Comparison of ENCODE assay signal across 7 cellular contexts in the genomic region with DNA sequence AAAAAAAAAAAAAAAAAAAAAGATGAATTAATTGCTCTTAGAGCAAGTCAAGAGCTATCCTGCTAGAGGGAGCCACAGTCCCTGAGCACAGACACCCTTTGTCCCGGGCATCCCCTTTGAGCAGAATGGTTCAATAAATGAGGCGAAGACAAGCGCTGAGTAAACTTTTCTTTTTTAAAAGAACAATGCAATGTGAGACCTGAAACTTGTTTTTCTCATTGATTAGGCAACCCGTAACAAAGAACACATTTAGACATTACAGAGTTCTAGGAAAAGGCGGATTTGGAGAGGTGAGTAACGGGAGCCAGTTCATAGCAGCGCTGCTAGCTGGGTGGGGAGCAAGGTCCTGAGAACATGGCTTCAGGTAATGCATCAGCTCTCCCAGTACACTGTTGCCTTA. TPM values are rescaled to one million over a fixed set of nuclear protein-coding genes. Genes with fewer than 3 reads are reported as not detected.
DNase-seq lines count a peak whose midpoint lies in the region; ATAC-seq, FAIRE-seq and TF ChIP-seq lines count a peak whose summit lies in the region.

No MANE protein-coding gene starts in this region.

- TF ChIP-seq RAD21 in K562 (CRISPR knock-in tag; conservative IDR thresholded peaks at IDR 0.05 in 1 of 2, IDR thresholded peaks at IDR 0.05 in 1 of 2) = peak in 1 of 2 experiments; percentile 27; a peak in 1 of 4 replicates

- no TSS peak for BruUV-seq in K562 (replicated peaks; lab: Mats Ljungman, UMichigan)

- H2AK5ac ChIP-seq in mesendoderm (ENCODE audit: low read length) = no peak overlapping the region

- H3K4me3 ChIP-seq in K562 = no peak overlapping the region
- H3K4me3 ChIP-seq in mesendoderm (ENCODE audit: low read length) = no peak overlapping the region

- DNase-seq in GM10266 (ENCODE audit: extremely low spot score) = peak; percentile 58
- DNase-seq in KBM-7 = peak; percentile 10
- DNase-seq in K562 (ENCODE audit: extremely low read depth in 1 of 4, low spot score in 3 of 4) = peak in 2 of 4 experiments; percentile 38 to 50
- DNase-seq in mesendoderm = peak; percentile 57
- no peak for DNase-seq in GM19239 (ENCODE audit: insufficient read length, low spot score)
- no peak for DNase-seq in posterior vena cava (ENCODE audit: low spot score)

- peaks cover 29 to 42% of the 10 kb centered on the region in 2 experiments; a peak in 4 of 5 replicates for H3K27me3 ChIP-seq in K562 (ENCODE audit: control insufficient read depth in 2 of 2, insufficient read depth in 2 of 2, low read length in 2 of 2)
- H3K27me3 ChIP-seq in mesendoderm (ENCODE audit: insufficient read depth, low read length, poor library complexity) = no peaks in the 10 kb centered on the region

- no peak overlapping the region for H2BK120ac ChIP-seq in mesendoderm (ENCODE audit: low read depth, low read length)

- no peak overlapping the region for H2BK5ac ChIP-seq in mesendoderm (ENCODE audit: low read length)

- H3K4me1 ChIP-seq in K562 (replicated peaks in 1 of 2; ENCODE audit: control insufficient read depth in 2 of 2, insufficient read depth in 2 of 2, low read length in 2 of 2) (peaks cover 0 to 5% of the 10 kb centered on the region in 2 experiments; a peak in 3 of 5 replicates), mesendoderm (ENCODE audit: control insufficient read depth, low read depth, low read length) (no peaks in the 10 kb centered on the region)

- ATAC-seq in K562 (peak; percentile 87), GM21381 (IDR thresholded peaks at IDR 0.05; ENCODE audit: unreplicated experiment) (no peak)

- H4K20me1 ChIP-seq in K562 (replicated peaks; ENCODE audit: control insufficient read depth, insufficient read depth, low read length) = no peaks in the 10 kb centered on the region; the same call in 1 of the 2 replicates

- H4K8ac ChIP-seq in mesendoderm (ENCODE audit: low read depth, low read length) = no peak overlapping the region

- no peak for TF ChIP-seq EP300 in K562 (IDR thresholded peaks at IDR 0.05; ENCODE audit: low read length)

- no peaks in the 10 kb centered on the region for H3K79me1 ChIP-seq in mesendoderm (ENCODE audit: low read length)

- H3K23ac ChIP-seq in mesendoderm (ENCODE audit: low read length) = no peak overlapping the region

- no peak overlapping the region for H3K56ac ChIP-seq in mesendoderm (ENCODE audit: low read length)

- H3K4ac ChIP-seq in mesendoderm (ENCODE audit: low read depth, low read length) = no peak overlapping the region

- H3K36me3 ChIP-seq in K562 (ENCODE audit: control insufficient read depth, insufficient read depth, low read length) (no peaks in the 10 kb centered on the region), mesendoderm (ENCODE audit: control insufficient read depth, insufficient read depth, low read length) (no peaks in the 10 kb centered on the region)

- H3K9me1 ChIP-seq in K562 (ENCODE audit: control insufficient read depth, insufficient read depth, low read length) = peaks cover 3% of the 10 kb centered on the region

- H3K27ac ChIP-seq in K562 (ENCODE audit: extremely low read depth, low read depth, low read length) = no peak overlapping the region
- H3K27ac ChIP-seq in mesendoderm (ENCODE audit: low read depth, low read length) = no peak overlapping the region

- H3K9ac ChIP-seq in K562 (ENCODE audit: insufficient read depth in 1 of 2, low read depth in 2 of 2, low read length in 2 of 2) = no peak overlapping the region
- H3K9ac ChIP-seq in mesendoderm (ENCODE audit: low read length) = no peak overlapping the region

- no peaks in the 10 kb centered on the region for H3K9me3 ChIP-seq in K562 (replicated peaks; ENCODE audit: control insufficient read depth, insufficient read depth, low read depth, low read length)

- in situ Hi-C loops in KBM-7 (cut with MboI; ENCODE audit: low pct_unique_long_range_greater_than_20kb, low sequenced_read_pairs) (no loop called here), K562 (cut with MboI) (no loop called here)

- peak; percentile 38 for TF ChIP-seq CTCF in GM10266 (IDR thresholded peaks at IDR 0.05; ENCODE audit: control insufficient read depth, insufficient read depth, low read depth, missing control alignments)
- TF ChIP-seq CTCF in K562 (IDR thresholded peaks at IDR 0.05 in 2 of 3, conservative IDR thresholded peaks at IDR 0.05 in 1 of 3; ENCODE audit: insufficient read depth in 2 of 3, low read depth in 1 of 3, low read length in 3 of 3) = peak; percentile 17 to 50 (median 48); a peak in 3 of 6 replicates

- POLR2A ChIA-PET in K562 (lab: Yijun Ruan, JAX) = interaction anchor here (0.7 to 0.8 kb wide), 3 partner anchors 29 to 621 kb away, joined by 3 to 5 read pairs (median 3); no protein-coding TSS in a partner anchor

- H3K4me2 ChIP-seq in K562 (ENCODE audit: insufficient read depth, low read length) (no peak overlapping the region), mesendoderm (ENCODE audit: low read length) (no peak overlapping the region)

- no peak for TF ChIP-seq POLR2A in K562 (conservative IDR thresholded peaks at IDR 0.05)

- H2BK15ac ChIP-seq in mesendoderm (replicated peaks; ENCODE audit: low read depth) = no peak overlapping the region

- no peak overlapping the region for H2AFZ ChIP-seq in K562 (ENCODE audit: low read depth, low read length)

- no peak for FAIRE-seq in K562 (lab: Jason Lieb, UNC)
- no peak for FAIRE-seq in GM19239 (lab: Jason Lieb, UNC)

- H3K79me2 ChIP-seq in K562 (ENCODE audit: control insufficient read depth, insufficient read depth, low read length) = no peaks in the 10 kb centered on the region
- H3K79me2 ChIP-seq in mesendoderm (ENCODE audit: control insufficient read depth, insufficient read depth, low read length) = no peaks in the 10 kb centered on the region

- 2% methylated on average over 7 of the region's 7 CpGs for WGBS in K562 (ENCODE audit: insufficient coverage, low coverage, missing lambda C conversion rate)
- WGBS in mesendoderm (ENCODE audit: extremely low coverage, insufficient coverage, low lambda C conversion rate) = no CpG with 5 or more reads among the region's 7 CpGs

- CTCF ChIA-PET in K562 (lab: Yijun Ruan, JAX; ENCODE audit: low intra/inter-chr PET ratio) = no interaction called here

- no peak overlapping the region for H3K18ac ChIP-seq in mesendoderm (ENCODE audit: low read length)

- no peak overlapping the region for H4K5ac ChIP-seq in mesendoderm (ENCODE audit: low read length)

- intact Hi-C loops in K562 (cut with micrococcal nuclease) (no loop called here), posterior vena cava (cut with DNase I) (no loop called here)

RNA-seq across cellular contexts. Expression of gene GRK4, which starts 46.1 kb away (rescaled TPM):
- total RNA-seq in K562 (2011; cell fraction: chromatin; rRNA removed; ENCODE audit: low replicate concordance) = 7.9 and 8.5 TPM in 2 replicates
- total RNA-seq in K562 (2011; cell fraction: nucleolus; rRNA removed) = 6.2 and 7.8 TPM in 2 replicates
- 7.3 and 8.0 TPM in 2 replicates for total RNA-seq in K562 (2011; cell fraction: nucleoplasm; rRNA removed)
- total RNA-seq in K562 (2014; rRNA removed) (2.5 and 3.1 TPM in 2 replicates), K562 (2014; rRNA removed; fragmentation: Illumina TruSeq; extraction: Trizol) (4.5 and 4.6 TPM in 2 replicates), K562 (2015; rRNA removed; fragmentation: Illumina TruSeq; extraction: Trizol) (3.3 and 3.6 TPM in 2 replicates), K562 (2021) (4.8 and 4.9 TPM in 2 replicates), posterior vena cava (1 to 10 TPM; 5.6 to 8.0 TPM)
- polyA plus RNA-seq in K562 (2011; rRNA removed) (3.3 and 4.0 TPM in 2 replicates), K562 (2014; fragmentation: Illumina TruSeq; extraction: Trizol) (2.6 and 3.0 TPM in 2 replicates), K562 (2014; fragmentation: Nextera tagmentation; extraction: Ambion mirVana) (1 to 10 TPM; 1.1 to 1.2 TPM), K562 (2014; rRNA removed) (2.6 and 2.9 TPM in 2 replicates)
- 2.0 and 3.8 TPM in 2 replicates for polyA plus RNA-seq in K562 (2011; cell fraction: cytosol; rRNA removed)
- 2.5 and 2.9 TPM in 2 replicates for polyA plus RNA-seq in K562 (2011; cell fraction: nucleus; rRNA removed)
- 3.1 and 3.7 TPM in 2 replicates for polyA plus RNA-seq in K562 (2012)
- 3.0 and 3.2 TPM in 2 replicates for polyA minus RNA-seq in K562 (2011; rRNA and poly(A)+ RNA removed)
- 2.3 and 2.4 TPM in 2 replicates for polyA minus RNA-seq in K562 (2011; cell fraction: cytosol; rRNA and poly(A)+ RNA removed)
- polyA minus RNA-seq in K562 (2011; cell fraction: nucleus; rRNA and poly(A)+ RNA removed) = 1.9 and 3.2 TPM in 2 replicates
- 1.2 TPM for polyA plus RNA-seq in mesendoderm (2013, experiment 1 of 2)
- 1.2 TPM for polyA plus RNA-seq in mesendoderm (2013, experiment 2 of 2)

RNA-seq across cellular contexts. Expression of gene NOP14, which starts 46.2 kb away (rescaled TPM):
- 31.1 and 38.1 TPM in 2 replicates for total RNA-seq in K562 (2011; cell fraction: chromatin; rRNA removed; ENCODE audit: low replicate concordance)
- 16.3 and 18.0 TPM in 2 replicates for total RNA-seq in K562 (2011; cell fraction: nucleolus; rRNA removed)
- total RNA-seq in K562 (2011; cell fraction: nucleoplasm; rRNA removed) = 15.6 and 17.2 TPM in 2 replicates
- 50.9 and 56.1 TPM in 2 replicates for total RNA-seq in K562 (2014; rRNA removed)
- 53.8 and 55.0 TPM in 2 replicates for total RNA-seq in K562 (2014; rRNA removed; fragmentation: Illumina TruSeq; extraction: Trizol)
- 61.1 and 61.7 TPM in 2 replicates for total RNA-seq in K562 (2015; rRNA removed; fragmentation: Illumina TruSeq; extraction: Trizol)
- 69.8 and 76.0 TPM in 2 replicates for total RNA-seq in K562 (2021)
- 13.4 and 15.2 TPM in 2 replicates for polyA plus RNA-seq in K562 (2011; rRNA removed)
- polyA plus RNA-seq in K562 (2011; cell fraction: cytosol; rRNA removed) = 9.5 and 9.6 TPM in 2 replicates
- polyA plus RNA-seq in K562 (2011; cell fraction: nucleus; rRNA removed) = 22.6 and 28.3 TPM in 2 replicates
- 43.6 and 52.5 TPM in 2 replicates for polyA plus RNA-seq in K562 (2012)
- 62.1 and 62.4 TPM in 2 replicates for polyA plus RNA-seq in K562 (2014; fragmentation: Illumina TruSeq; extraction: Trizol)
- polyA plus RNA-seq in K562 (2014; fragmentation: Nextera tagmentation; extraction: Ambion mirVana) = 10 to 100 TPM; 12.7 to 12.9 TPM
- polyA plus RNA-seq in K562 (2014; rRNA removed) = 30.1 and 33.3 TPM in 2 replicates
- 32.6 and 36.6 TPM in 2 replicates for polyA minus RNA-seq in K562 (2011; rRNA and poly(A)+ RNA removed)
- 25.7 and 27.8 TPM in 2 replicates for polyA minus RNA-seq in K562 (2011; cell fraction: cytosol; rRNA and poly(A)+ RNA removed)
- polyA minus RNA-seq in K562 (2011; cell fraction: nucleus; rRNA and poly(A)+ RNA removed) = 11.3 and 11.9 TPM in 2 replicates
- 61.2 TPM for polyA plus RNA-seq in mesendoderm (2013, experiment 1 of 2)
- 60.6 TPM for polyA plus RNA-seq in mesendoderm (2013, experiment 2 of 2)
- total RNA-seq in posterior vena cava = 10 to 100 TPM; 16.1 to 20.5 TPM

Comparison
In these comparisons a context has a peak if more than half of its experiments do, and no peak if none do; other contexts are left out.
1. DNase-seq: peak in GM10266 (single experiment), KBM-7 (single experiment) and mesendoderm (single experiment); none in GM19239 (single experiment) and posterior vena cava (single experiment).